Comparison of ENCODE assay signal across 15 cellular contexts in the genomic region with DNA sequence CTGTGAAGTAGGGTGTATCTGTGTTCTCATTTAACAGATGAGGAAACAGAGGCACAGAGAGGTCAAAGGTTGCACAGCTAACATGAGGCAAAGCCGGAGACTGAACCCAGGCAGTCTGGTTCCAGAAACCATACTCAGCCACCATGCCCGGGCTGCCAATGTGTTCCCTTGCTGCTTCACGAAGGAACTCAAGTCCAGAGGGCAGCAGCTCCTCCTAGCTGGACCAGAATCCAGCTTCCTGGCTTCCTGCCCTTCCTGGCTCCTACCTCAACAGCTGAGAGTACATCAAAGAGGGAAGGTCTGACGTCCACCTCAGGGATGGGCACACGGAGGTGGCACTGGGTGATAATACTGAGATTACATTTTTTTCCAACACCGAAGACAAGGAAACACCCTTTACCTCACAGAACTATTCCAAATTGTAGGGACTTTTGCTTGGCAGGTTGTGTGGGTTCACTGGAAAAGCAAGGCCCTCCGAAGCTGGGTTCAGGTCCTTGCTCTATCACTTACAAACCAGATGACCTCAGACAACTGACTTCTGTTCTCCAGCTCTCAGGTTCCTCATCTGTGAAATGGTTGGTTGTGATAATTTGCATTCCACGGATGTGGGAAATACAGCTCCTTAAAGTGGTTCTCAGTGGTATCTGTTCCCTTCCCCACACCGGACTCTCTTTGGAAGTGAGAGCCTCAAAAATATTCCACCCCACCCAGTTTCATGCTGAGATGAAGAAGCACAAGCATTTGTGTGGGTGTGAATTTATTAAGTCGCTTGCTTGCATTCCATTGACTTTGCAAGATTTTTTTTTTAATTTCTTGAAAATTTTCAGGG.
DNase-seq lines count a peak whose midpoint lies in the region; ATAC-seq, FAIRE-seq and TF ChIP-seq lines count a peak whose summit lies in the region.
"Had no signal": no experiment of that assay in that cellular context is flagged by ENCODE, and none has a peak within 500 bp of the region (broad histone marks: within the 10 kb centered on the region; RNA-seq: fewer than 3 reads in every experiment).

No MANE protein-coding gene starts in this region.

- no TSS peak for BruUV-seq in A673 (replicated peaks; lab: Mats Ljungman, UMichigan)

- H3K9me3 ChIP-seq in A673 (ENCODE audit: low read depth, low read length, poor library complexity, severe bottlenecking) (no peaks in the 10 kb centered on the region), body of pancreas (no peaks in the 10 kb centered on the region)

- H3K36me3 ChIP-seq in A673 (ENCODE audit: insufficient read depth, low read length, poor library complexity, severe bottlenecking) (no peaks in the 10 kb centered on the region), body of pancreas (replicated peaks in 1 of 2; ENCODE audit: insufficient read depth in 1 of 2, low read depth in 2 of 2) (no peaks in the 10 kb centered on the region)

- ATAC-seq in GM18868 (IDR thresholded peaks at IDR 0.05; ENCODE audit: unreplicated experiment): peak; percentile 51
- no peak for ATAC-seq in body of pancreas
- no peak for ATAC-seq in GM21515 (IDR thresholded peaks at IDR 0.05; ENCODE audit: unreplicated experiment)
- ATAC-seq: activated naive CD8-positive, alpha-beta T cell treated with anti-CD3 and anti-CD28 coated beads, Interleukin-2, amount 50 U/mL, for 24 hours had no signal

- CTCF ChIA-PET in A673 (lab: Charles Lee): no interaction called here

- POLR2A ChIA-PET in A673 (lab: Charles Lee; ENCODE audit: low non-redundant PET): no interaction called here

- 56 to 66% methylated on average over 9 to 10 of the region's 10 CpGs for WGBS in body of pancreas, 2 donors

- DNase-seq in A673 (ENCODE audit: low spot score): peak; percentile 67
- DNase-seq in body of pancreas: peak; percentile 49 to 70 (median 60)
- peak; percentile 25 for DNase-seq in midbrain (lab: John Stamatoyannopoulos, UW)
- no peak for DNase-seq in NCI-H2107 (lab: John Stamatoyannopoulos, UW)
- DNase-seq in activated effector memory CD4-positive, alpha-beta T cell treated with anti-CD3 and anti-CD28 coated beads, Interleukin-2, amount 50 U/mL, for 16 hours: no peak
- no peak for DNase-seq in H54 (ENCODE audit: insufficient read length, low spot score)
- DNase-seq: activated naive CD8-positive, alpha-beta T cell treated with anti-CD3 and anti-CD28 coated beads, Interleukin-2, amount 50 U/mL, for 24 hours; mesendoderm; NCI-H2171; trophoblast cell had no signal

- no peak for FAIRE-seq in H54 (lab: Jason Lieb, UNC)
- FAIRE-seq: TTC549 had no signal

- peaks cover 9% of the 10 kb centered on the region for H3K4me1 ChIP-seq in A673 (ENCODE audit: insufficient read depth, low read length, poor library complexity, severe bottlenecking)
- H3K4me1 ChIP-seq in body of pancreas: peaks cover 35% of the 10 kb centered on the region

- no peak for TF ChIP-seq POLR2A in body of pancreas (IDR thresholded peaks at IDR 0.05)
- no peak for TF ChIP-seq POLR2A in H54 (IDR thresholded peaks at IDR 0.05; ENCODE audit: low read depth, low read length)

- H3K4me3 ChIP-seq in A673 (ENCODE audit: low read depth, low read length, poor library complexity, severe bottlenecking): no peak overlapping the region
- H3K4me3 ChIP-seq in body of pancreas: no peak overlapping the region

- no peak overlapping the region for H3K27ac ChIP-seq in A673 (ENCODE audit: low read depth, low read length, poor library complexity, severe bottlenecking)
- H3K27ac ChIP-seq in body of pancreas: peak overlapping the region in 2 of 4 donors; percentile 27 to 37
- H3K27ac ChIP-seq: KMS-11, RWPE1 had no signal

- TF ChIP-seq CTCF in A673 (conservative IDR thresholded peaks at IDR 0.05; ENCODE audit: low read depth, low read length) (no peak), body of pancreas (IDR thresholded peaks at IDR 0.05) (peak in 2 of 7 experiments; percentile 8 to 15)

- H3K27me3 ChIP-seq in A673 (replicated peaks; ENCODE audit: insufficient read depth, low read depth, low read length, poor library complexity) (no peaks in the 10 kb centered on the region), body of pancreas (no peaks in the 10 kb centered on the region)

- intact Hi-C loops in A673 (cut with micrococcal nuclease; ENCODE audit: unreplicated experiment) (no loop called here), body of pancreas (cut with DNase I) (no loop called here)

Comparison
In these comparisons a context has a peak if more than half of its experiments do, and no peak if none do; other contexts are left out.
1. DNase-seq: peak in A673 (single experiment), body of pancreas (4 of 4) and midbrain (single experiment); none in NCI-H2107 (single experiment), activated effector memory CD4-positive, alpha-beta T cell treated with anti-CD3 and anti-CD28 coated beads, Interleukin-2, amount 50 U/mL, for 16 hours (single experiment) and H54 (single experiment).